ENCODE assay signal across 8 cellular contexts in the genomic region with DNA sequence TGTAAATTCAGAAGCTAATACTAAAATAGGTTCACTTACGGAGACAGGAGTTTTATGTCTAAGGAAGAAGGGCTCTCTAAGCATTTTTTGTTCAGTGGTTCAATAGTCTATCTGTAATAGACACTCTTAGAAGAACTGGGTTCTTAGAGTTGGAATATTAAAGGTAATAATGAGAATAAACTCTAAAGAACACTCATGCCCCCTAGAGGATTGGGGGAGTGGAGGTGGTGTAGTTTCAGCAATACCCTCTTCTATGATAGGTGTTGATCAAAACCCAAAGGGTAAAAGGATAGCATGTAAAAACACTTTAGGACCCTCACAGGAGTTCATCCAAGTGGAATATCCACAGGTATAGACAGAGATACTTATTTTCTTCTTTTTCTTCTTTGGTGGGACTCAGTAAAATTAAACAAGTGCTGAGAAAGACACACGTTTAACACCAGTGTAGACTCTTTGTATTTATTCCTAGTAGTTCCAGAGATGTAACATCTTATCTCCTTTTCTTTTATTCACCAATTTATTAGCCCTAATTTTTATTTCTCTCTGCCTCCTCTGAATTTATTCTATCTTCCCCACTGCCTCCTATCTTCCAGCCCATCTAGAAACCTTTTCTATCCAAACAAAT. TPM values are rescaled to one million over a fixed set of nuclear protein-coding genes. Genes with fewer than 3 reads are reported as not detected.
DNase-seq lines count a peak whose midpoint lies in the region; ATAC-seq and TF ChIP-seq lines count a peak whose summit lies in the region.

No MANE protein-coding gene starts in this region.

- no peak overlapping the region for H3K4me2 ChIP-seq in PC-3 (ENCODE audit: low read length)

- H3K79me2 ChIP-seq in PC-3 (ENCODE audit: low read length), result no peaks in the 10 kb centered on the region

- H4K20me1 ChIP-seq in PC-3 (ENCODE audit: low read length), result no peaks in the 10 kb centered on the region

- 81% methylated on average over 2 of the region's 2 CpGs for WGBS in right lobe of liver (ENCODE audit: insufficient coverage, low coverage, low lambda C conversion rate, missing lambda C conversion rate)
- whole genome bisulfite sequencing in aorta, 2 donors, result 70 to 76% methylated on average over 2 of the region's 2 CpGs

- H3K9me3 ChIP-seq in PC-3 (ENCODE audit: low read length) (no peaks in the 10 kb centered on the region), right lobe of liver (no peaks in the 10 kb centered on the region), aorta (ENCODE audit: control insufficient read depth, low read length) (no peaks in the 10 kb centered on the region)

- no peaks in the 10 kb centered on the region for H3K27me3 ChIP-seq in PC-3 (ENCODE audit: low read length)
- no peaks in the 10 kb centered on the region for H3K27me3 ChIP-seq in right lobe of liver
- H3K27me3 ChIP-seq in aorta (ENCODE audit: control insufficient read depth in 1 of 2, insufficient read depth in 2 of 2, low read length in 1 of 2), result no peaks in the 10 kb centered on the region

- intact Hi-C loops in PC-3 (cut with micrococcal nuclease) (loop anchor here (1.0 kb wide), 2 partner anchors 112 to 176 kb away; no protein-coding TSS in a partner anchor), right lobe of liver (cut with DNase I) (loop anchor here in 1 of 2 donors (5.0 kb wide), 2 partner anchors 112 to 172 kb away; no protein-coding TSS in a partner anchor), aorta (cut with DNase I) (loop anchor here (1.0 to 5.0 kb wide), 3 partner anchors 112 to 176 kb away; no protein-coding TSS in a partner anchor)

- ATAC-seq in HG03469 (IDR thresholded peaks at IDR 0.05; ENCODE audit: unreplicated experiment) (peak; percentile 72), PC-3 (peak; percentile 65), right lobe of liver (peak; percentile 88 to 92 (median 90)), aorta (ENCODE audit: low FRiP score) (peak; percentile 65), HG02973 (IDR thresholded peaks at IDR 0.05; ENCODE audit: unreplicated experiment) (no peak)

- H3K36me3 ChIP-seq in PC-3 (ENCODE audit: low read depth, low read length), result no peaks in the 10 kb centered on the region
- H3K36me3 ChIP-seq in right lobe of liver, result no peaks in the 10 kb centered on the region
- H3K36me3 ChIP-seq in aorta (ENCODE audit: control insufficient read depth in 1 of 2, insufficient read depth in 2 of 2, low read length in 1 of 2), result peaks cover 0 to 4% of the 10 kb centered on the region in 2 donors

- H3K4me3 ChIP-seq in PC-3 (ENCODE audit: low read length) (no peak overlapping the region), right lobe of liver (no peak overlapping the region), aorta (ENCODE audit: low read length in 2 of 2) (no peak overlapping the region)

- DNase-seq in AG08395 (ENCODE audit: low spot score) (peak; percentile 64), GM10248 (ENCODE audit: extremely low spot score) (peak; percentile 66), PC-3 (peak; percentile 66), cerebellar cortex (ENCODE audit: low spot score) (peak; percentile 75), right lobe of liver (no peak), aorta (no peak)

- peak; percentile 70 for TF ChIP-seq CTCF in GM10248 (IDR thresholded peaks at IDR 0.05; ENCODE audit: control extremely low read depth, extremely low read depth, low read depth, missing control alignments)
- peak; percentile 77 for TF ChIP-seq CTCF in PC-3 (conservative IDR thresholded peaks at IDR 0.05; ENCODE audit: low read depth, low read length)
- TF ChIP-seq CTCF in right lobe of liver (IDR thresholded peaks at IDR 0.05), result peak; percentile 75 to 84 (median 80)

- POLR2A ChIA-PET in GM10248 (lab: Yijun Ruan, JAX), result no interaction called here
- POLR2A ChIA-PET in PC-3 (lab: Charles Lee; ENCODE audit: unreplicated experiment), result no interaction called here

- no peaks in the 10 kb centered on the region for H3K4me1 ChIP-seq in PC-3 (ENCODE audit: insufficient read depth, low read length)
- H3K4me1 ChIP-seq in right lobe of liver, result no peaks in the 10 kb centered on the region
- no peaks in the 10 kb centered on the region for H3K4me1 ChIP-seq in aorta (ENCODE audit: control insufficient read depth in 1 of 2, insufficient read depth in 2 of 2, low read length in 2 of 2)

- H3K9ac ChIP-seq in PC-3 (ENCODE audit: low read length), result no peak overlapping the region

- no peak for TF ChIP-seq POLR2A in right lobe of liver (IDR thresholded peaks at IDR 0.05)

- no peaks in the 10 kb centered on the region for H3K9me2 ChIP-seq in PC-3 (replicated peaks; ENCODE audit: low read length)

- H2AFZ ChIP-seq in PC-3 (ENCODE audit: low read length), result no peak overlapping the region

- BruUV-seq in PC-3 (replicated peaks; lab: Mats Ljungman, UMichigan), result no TSS peak

- no peaks in the 10 kb centered on the region for H3F3A ChIP-seq in PC-3 (ENCODE audit: low read length, unreplicated experiment)

- H3K27ac ChIP-seq in PC-3 (ENCODE audit: low read length) (no peak overlapping the region), right lobe of liver (no peak overlapping the region), aorta (ENCODE audit: low read depth in 1 of 2, low read length in 2 of 2) (no peak overlapping the region)

- CTCF ChIA-PET in GM10248 (lab: Yijun Ruan, JAX) (interaction anchor here (0.6 to 1.9 kb wide), 8 partner anchors 8 to 176 kb away, joined by 3 to 7 read pairs (median 4); no protein-coding TSS in a partner anchor), PC-3 (lab: Charles Lee) (no interaction called here)

RNA-seq across cellular contexts. Expression of a gene that starts 25.7 kb away (rescaled TPM):
- total RNA-seq in PC-3 (2014; rRNA removed) (7.9 and 8.9 TPM in 2 replicates), right lobe of liver (1 to 10 TPM in 2 of 6 experiments, under 1 TPM in 3, not detected in 1; 0.22 to 1.8 (median 0.86) TPM), aorta (1 to 10 TPM in 1 of 2 donors, under 1 TPM in 1; 0.81 to 1.3 TPM)
- polyA plus RNA-seq in aorta, result under 1 TPM in 1 of 2 donors, not detected in 1; 0.23 TPM

Comparison
In these comparisons a context has a peak if more than half of its experiments do, and no peak if none do; other contexts are left out.
1. DNase-seq: peak in AG08395 (single experiment), GM10248 (single experiment), PC-3 (single experiment) and cerebellar cortex (single experiment); none in right lobe of liver (0 of 3) and aorta (0 of 2).
2. Peak in every context shown above with its lines, with median percentiles within 50 percentile points of each other: CTCF ChIP-seq.